ENCODE assay signal across 15 cellular contexts in genomic region chr2:224032283-224032682, GRCh38. TPM values are rescaled to one million over a fixed set of nuclear protein-coding genes. Genes with fewer than 3 reads are reported as not detected.
A peak's percentile ranks its signal among the peaks of the same experiment; 100 is the strongest.
DNase-seq lines count a peak whose midpoint lies in the region; ATAC-seq lines count a peak whose summit lies in the region.
"Had no signal": no experiment of that assay in that cellular context is flagged by ENCODE, and none has a peak within 500 bp of the region (broad histone marks: within the 10 kb centered on the region; RNA-seq: fewer than 3 reads in every experiment).

No MANE protein-coding gene starts in this region.

- H3K79me2 ChIP-seq in GM23248 (ENCODE audit: insufficient read depth), result peaks cover 100% of the 10 kb centered on the region

- H3K36me3 Mint-ChIP-seq in activated CD4-positive, alpha-beta T cell treated with anti-CD3 and anti-CD28 coated beads, Interleukin-2, amount 10 ng/mL, durations not matched to agents 24 days and 14 days (ENCODE audit: low read depth), result peaks cover 37% of the 10 kb centered on the region
- H3K36me3 Mint-ChIP-seq in activated T-helper 1 cell treated with anti-CD3 and anti-CD28 coated beads, Interleukin-12 subunit alpha, Interleukin-12 subunit beta, Interleukin-2, Interleukin-4 antibody, amounts not matched to agents 30 ng/mL and 10 ng/mL and 1 ng/mL, durations not matched to agents 14 hours and 24 hours and 36 hours (ENCODE audit: low read depth), result peaks cover 18% of the 10 kb centered on the region
- H3K36me3 Mint-ChIP-seq: CD8-positive, alpha-beta T cell had no signal

- no peak overlapping the region for H3K27ac Mint-ChIP-seq in activated CD4-positive, alpha-beta T cell treated with anti-CD3 and anti-CD28 coated beads, Interleukin-2, amount 10 ng/mL, durations not matched to agents 24 days and 14 days
- H3K27ac Mint-ChIP-seq in activated T-helper 1 cell treated with anti-CD3 and anti-CD28 coated beads, Interleukin-12 subunit alpha, Interleukin-12 subunit beta, Interleukin-2, Interleukin-4 antibody, amounts not matched to agents 30 ng/mL and 10 ng/mL and 1 ng/mL, durations not matched to agents 14 hours and 24 hours and 36 hours, result no peak overlapping the region
- H3K27ac Mint-ChIP-seq: CD8-positive, alpha-beta T cell had no signal

- DNase-seq in activated CD4-positive, alpha-beta T cell treated with anti-CD3 and anti-CD28 coated beads, Interleukin-2, amount 10 ng/mL, durations not matched to agents 24 days and 14 days, result peak; percentile 67
- no peak for DNase-seq in activated CD4-positive, alpha-beta T cell treated with anti-CD3 and anti-CD28 coated beads, Interleukin-2, amount 50 U/mL, for 1 hour
- DNase-seq in GM23248 (no peak), ACHN (no peak), SKM-1 (lab: John Stamatoyannopoulos, UW; ENCODE audit: unreplicated experiment) (no peak)
- DNase-seq in activated T-helper 1 cell treated with anti-CD3 and anti-CD28 coated beads, Interleukin-12 subunit alpha, Interleukin-12 subunit beta, Interleukin-2, Interleukin-4 antibody, amounts not matched to agents 30 ng/mL and 10 ng/mL and 1 ng/mL, durations not matched to agents 14 hours and 24 hours and 36 hours (ENCODE audit: low spot score), result peak; percentile 9
- DNase-seq: 8988T; CD8-positive, alpha-beta T cell; COR-L47; DMS153; DMS79 treated with DMSO at 0.1 percent for 48 hours; EL had no signal

- no peaks in the 10 kb centered on the region for H3K9me2 ChIP-seq in GM23248 (ENCODE audit: insufficient read depth)

- peaks cover 61% of the 10 kb centered on the region for H3K36me3 ChIP-seq in GM23248 (ENCODE audit: low read depth)
- H3K36me3 ChIP-seq in iPS-20b (ENCODE audit: insufficient read depth, low read depth, low read length), result no peaks in the 10 kb centered on the region

- H2AFZ ChIP-seq in GM23248, result no peak overlapping the region

- WGBS in GM23248 (ENCODE audit: low coverage in 1 of 2, low lambda C conversion rate in 2 of 2, missing lambda C conversion rate in 2 of 2), 2 experiments, result 74 to 76% methylated on average over 4 of the region's 4 CpGs

- intact Hi-C loops in activated CD4-positive, alpha-beta T cell treated with anti-CD3 and anti-CD28 coated beads, Interleukin-2, amount 10 ng/mL, durations not matched to agents 24 days and 14 days (cut with micrococcal nuclease), result no loop called here
- intact Hi-C loops in activated T-helper 1 cell treated with anti-CD3 and anti-CD28 coated beads, Interleukin-12 subunit alpha, Interleukin-12 subunit beta, Interleukin-2, Interleukin-4 antibody, amounts not matched to agents 30 ng/mL and 10 ng/mL and 1 ng/mL, durations not matched to agents 14 hours and 24 hours and 36 hours (cut with micrococcal nuclease), result no loop called here

- peaks cover 44% of the 10 kb centered on the region for H4K20me1 ChIP-seq in GM23248 (ENCODE audit: insufficient read depth)

- no peak overlapping the region; the same call in 1 of the 2 replicates for H3K4me3 ChIP-seq in GM23248
- H3K4me3 ChIP-seq in iPS-20b (ENCODE audit: low read length), result peak overlapping the region; percentile 32; the same call in 1 of the 2 replicates

- H3K9ac ChIP-seq in GM23248, result no peak overlapping the region
- no peak overlapping the region for H3K9ac ChIP-seq in iPS-20b (ENCODE audit: low read depth, low read length)

- peaks cover 3% of the 10 kb centered on the region for H3K27me3 Mint-ChIP-seq in activated CD4-positive, alpha-beta T cell treated with anti-CD3 and anti-CD28 coated beads, Interleukin-2, amount 10 ng/mL, durations not matched to agents 24 days and 14 days
- H3K27me3 Mint-ChIP-seq in activated T-helper 1 cell treated with anti-CD3 and anti-CD28 coated beads, Interleukin-12 subunit alpha, Interleukin-12 subunit beta, Interleukin-2, Interleukin-4 antibody, amounts not matched to agents 30 ng/mL and 10 ng/mL and 1 ng/mL, durations not matched to agents 14 hours and 24 hours and 36 hours (ENCODE audit: insufficient read depth), result no peaks in the 10 kb centered on the region

- ATAC-seq in HG03139 (IDR thresholded peaks at IDR 0.05; ENCODE audit: unreplicated experiment), result no peak
- ATAC-seq: CD8-positive, alpha-beta T cell had no signal

- H3K4me2 ChIP-seq in GM23248 (ENCODE audit: unreplicated experiment), result peak overlapping the region; percentile 14

- H3K9me3 Mint-ChIP-seq in activated CD4-positive, alpha-beta T cell treated with anti-CD3 and anti-CD28 coated beads, Interleukin-2, amount 10 ng/mL, durations not matched to agents 24 days and 14 days, result peaks cover 6% of the 10 kb centered on the region
- peaks cover 9% of the 10 kb centered on the region for H3K9me3 Mint-ChIP-seq in activated T-helper 1 cell treated with anti-CD3 and anti-CD28 coated beads, Interleukin-12 subunit alpha, Interleukin-12 subunit beta, Interleukin-2, Interleukin-4 antibody, amounts not matched to agents 30 ng/mL and 10 ng/mL and 1 ng/mL, durations not matched to agents 14 hours and 24 hours and 36 hours
- H3K9me3 Mint-ChIP-seq: CD8-positive, alpha-beta T cell had no signal

- H3K27me3 ChIP-seq in GM23248 (replicated peaks; ENCODE audit: insufficient read depth) (no peaks in the 10 kb centered on the region), iPS-20b (ENCODE audit: insufficient read depth, low read length) (peaks cover 15% of the 10 kb centered on the region)

- H3K9me3 ChIP-seq in GM23248 (ENCODE audit: low read depth) (no peaks in the 10 kb centered on the region), iPS-20b (ENCODE audit: insufficient read depth, low read depth, low read length) (no peaks in the 10 kb centered on the region)

- no peak overlapping the region for H3K27ac ChIP-seq in GM23248
- H3K27ac ChIP-seq in iPS-20b (ENCODE audit: low read length), result peak overlapping the region; percentile 31
- H3K27ac ChIP-seq: C4-2B had no signal

- peaks cover 87% of the 10 kb centered on the region for H3F3A ChIP-seq in GM23248 (ENCODE audit: insufficient read depth)

- H3K4me3 Mint-ChIP-seq in activated CD4-positive, alpha-beta T cell treated with anti-CD3 and anti-CD28 coated beads, Interleukin-2, amount 10 ng/mL, durations not matched to agents 24 days and 14 days, result peak overlapping the region; percentile 23
- H3K4me3 Mint-ChIP-seq in activated T-helper 1 cell treated with anti-CD3 and anti-CD28 coated beads, Interleukin-12 subunit alpha, Interleukin-12 subunit beta, Interleukin-2, Interleukin-4 antibody, amounts not matched to agents 30 ng/mL and 10 ng/mL and 1 ng/mL, durations not matched to agents 14 hours and 24 hours and 36 hours, result peak overlapping the region; percentile 64
- H3K4me3 Mint-ChIP-seq: CD8-positive, alpha-beta T cell had no signal

- H3K4me1 ChIP-seq in GM23248 (ENCODE audit: insufficient read depth) (peaks cover 48% of the 10 kb centered on the region), iPS-20b (ENCODE audit: insufficient read depth, low read length) (peaks cover 25% of the 10 kb centered on the region)

- in situ Hi-C loops in GM23248 (cut with MboI) (no loop called here), ACHN (cut with HindIII; ENCODE audit: low pct_ligation_motif_present, low pct_unique_long_range_greater_than_20kb, low sequenced_read_pairs) (no loop called here)

- H3K4me1 Mint-ChIP-seq in activated CD4-positive, alpha-beta T cell treated with anti-CD3 and anti-CD28 coated beads, Interleukin-2, amount 10 ng/mL, durations not matched to agents 24 days and 14 days, result peaks cover 50% of the 10 kb centered on the region
- peaks cover 73% of the 10 kb centered on the region for H3K4me1 Mint-ChIP-seq in activated T-helper 1 cell treated with anti-CD3 and anti-CD28 coated beads, Interleukin-12 subunit alpha, Interleukin-12 subunit beta, Interleukin-2, Interleukin-4 antibody, amounts not matched to agents 30 ng/mL and 10 ng/mL and 1 ng/mL, durations not matched to agents 14 hours and 24 hours and 36 hours (ENCODE audit: low read depth)

RNA-seq across cellular contexts. Expression of gene SERPINE2, which starts 6.8 kb away (rescaled TPM):
- total RNA-seq in activated CD4-positive, alpha-beta T cell treated with anti-CD3 and anti-CD28 coated beads, Interleukin-2, amount 10 ng/mL, durations not matched to agents 24 days and 14 days, result 23.2 and 23.9 TPM in 2 replicates
- 1,671 and 1,864 TPM in 2 replicates for total RNA-seq in GM23248 (2014; rRNA removed; shearing (Covaris generic))
- 5,355 and 5,534 TPM in 2 replicates for polyA plus RNA-seq in GM23248 (2016; fragmentation: Nextera tagmentation; extraction: Ambion mirVana)
- 28.8 and 29.7 TPM in 2 replicates for total RNA-seq in activated T-helper 1 cell treated with anti-CD3 and anti-CD28 coated beads, Interleukin-12 subunit alpha, Interleukin-12 subunit beta, Interleukin-2, Interleukin-4 antibody, amounts not matched to agents 30 ng/mL and 10 ng/mL and 1 ng/mL, durations not matched to agents 14 hours and 24 hours and 36 hours

Comparison
In these comparisons a context has a peak if more than half of its experiments do, and no peak if none do; other contexts are left out.
1. DNase-seq: peak in activated CD4-positive, alpha-beta T cell treated with anti-CD3 and anti-CD28 coated beads, Interleukin-2, amount 10 ng/mL, durations not matched to agents 24 days and 14 days (single experiment) and activated T-helper 1 cell treated with anti-CD3 and anti-CD28 coated beads, Interleukin-12 subunit alpha, Interleukin-12 subunit beta, Interleukin-2, Interleukin-4 antibody, amounts not matched to agents 30 ng/mL and 10 ng/mL and 1 ng/mL, durations not matched to agents 14 hours and 24 hours and 36 hours (single experiment); none in activated CD4-positive, alpha-beta T cell treated with anti-CD3 and anti-CD28 coated beads, Interleukin-2, amount 50 U/mL, for 1 hour (single experiment), GM23248 (single experiment), ACHN (single experiment) and SKM-1 (single experiment).
2. RNA of gene SERPINE2, which starts 6.8 kb away (total RNA-seq): 1,671 to 1,864 TPM in GM23248; 28.8 to 29.7 TPM in activated T-helper 1 cell treated with anti-CD3 and anti-CD28 coated beads, Interleukin-12 subunit alpha, Interleukin-12 subunit beta, Interleukin-2, Interleukin-4 antibody, amounts not matched to agents 30 ng/mL and 10 ng/mL and 1 ng/mL, durations not matched to agents 14 hours and 24 hours and 36 hours and 23.2 to 23.9 TPM in activated CD4-positive, alpha-beta T cell treated with anti-CD3 and anti-CD28 coated beads, Interleukin-2, amount 10 ng/mL, durations not matched to agents 24 days and 14 days; every median in the first group is over 10 times any median in the second.